ENCODE assay signal across 17 cellular contexts in genomic region chr9:111900081-111900805, GRCh38. TPM values are rescaled to one million over a fixed set of nuclear protein-coding genes. Genes with fewer than 3 reads are reported as not detected.
A peak's percentile ranks its signal among the peaks of the same experiment; 100 is the strongest.
DNase-seq lines count a peak whose midpoint lies in the region; ATAC-seq and TF ChIP-seq lines count a peak whose summit lies in the region.
"Had no signal": no experiment of that assay in that cellular context is flagged by ENCODE, and none has a peak within 500 bp of the region (broad histone marks: within the 10 kb centered on the region; RNA-seq: fewer than 3 reads in every experiment).

No MANE protein-coding gene starts in this region.

- H4K20me1 ChIP-seq in OCI-LY7 (ENCODE audit: insufficient read depth, low read length) (peaks cover 12% of the 10 kb centered on the region; the same call in 1 of the 2 replicates), osteoblast (ENCODE audit: insufficient read depth, low read length) (peaks cover 63% of the 10 kb centered on the region)

- H3K36me3 Mint-ChIP-seq in CD4-positive, alpha-beta memory T cell = peaks cover 0 to 4% of the 10 kb centered on the region in 2 donors
- H3K36me3 Mint-ChIP-seq: IgD-negative memory B cell, memory B cell had no signal

- no peak for TF ChIP-seq POLR2A in esophagus squamous epithelium (IDR thresholded peaks at IDR 0.05)

- no peaks in the 10 kb centered on the region for H3K9me2 ChIP-seq in OCI-LY7 (ENCODE audit: insufficient read depth, low read length)

- WGBS in esophagus squamous epithelium, 2 donors = 67 to 71% methylated on average over 5 of the region's 5 CpGs

- no peaks in the 10 kb centered on the region for H3K9me3 Mint-ChIP-seq in CD4-positive, alpha-beta memory T cell
- H3K9me3 Mint-ChIP-seq: dendritic cell treated with granulocyte-macrophage colony-stimulating factor and Interleukin-4, amounts not matched to agents 40 ng/mL and 50 ng/mL, for 4 days; HFFc6; IgD-negative memory B cell; memory B cell had no signal

- POLR2A ChIA-PET in CD4-positive, alpha-beta memory T cell (lab: Charles Lee; ENCODE audit: partially characterized antibody) = interaction anchor here (0.6 kb wide), 1 partner anchor 44 kb away, joined by 3 read pairs; no protein-coding TSS in a partner anchor
- POLR2A ChIA-PET in OCI-LY7 (lab: Charles Lee) = interaction anchor here (0.6 to 3.4 kb wide), 5 partner anchors 16 to 927 kb away, joined by 3 to 16 read pairs (median 5); no protein-coding TSS in a partner anchor

- H3K9me3 ChIP-seq in CD4-positive, alpha-beta memory T cell (ENCODE audit: control insufficient read depth in 1 of 2, low read length in 2 of 2) = no peaks in the 10 kb centered on the region
- H3K9me3 ChIP-seq in OCI-LY7 (ENCODE audit: low read length) (peaks cover 7% of the 10 kb centered on the region; the same call in 1 of the 2 replicates), esophagus squamous epithelium (no peaks in the 10 kb centered on the region), osteoblast (ENCODE audit: low read depth, low read length) (no peaks in the 10 kb centered on the region), mucosa of descending colon (no peaks in the 10 kb centered on the region)
- H3K9me3 ChIP-seq: heart left ventricle had no signal

- no peak for ATAC-seq in GM18867 (IDR thresholded peaks at IDR 0.05; ENCODE audit: unreplicated experiment)
- ATAC-seq in left colon = no peak
- no peak for ATAC-seq in mucosa of descending colon
- ATAC-seq: heart left ventricle had no signal

- H3K4me2 ChIP-seq in OCI-LY7 (ENCODE audit: low read length) (peak overlapping the region; percentile 98; the same call in 1 of the 2 replicates), osteoblast (ENCODE audit: insufficient read depth, low read length) (peak overlapping the region; percentile 84)

- H3K27ac Mint-ChIP-seq in CD4-positive, alpha-beta memory T cell = peak overlapping the region in 1 of 7 donors; percentile 52
- H3K27ac Mint-ChIP-seq: dendritic cell treated with granulocyte-macrophage colony-stimulating factor and Interleukin-4, amounts not matched to agents 40 ng/mL and 50 ng/mL, for 4 days; IgD-negative memory B cell; memory B cell; progenitor cell of endocrine pancreas had no signal

- CTCF ChIA-PET in CD4-positive, alpha-beta memory T cell (lab: Charles Lee; ENCODE audit: partially characterized antibody) = interaction anchor here (1.0 kb wide), 1 partner anchor 142 kb away, joined by 3 read pairs; no protein-coding TSS in a partner anchor
- CTCF ChIA-PET in OCI-LY7 (lab: Charles Lee; ENCODE audit: unreplicated experiment) = interaction anchor here (0.6 kb wide), 1 partner anchor 417 kb away, joined by 3 read pairs; no protein-coding TSS in a partner anchor

- H3K79me2 ChIP-seq in OCI-LY7 (ENCODE audit: insufficient read depth, low read depth, low read length) (peaks cover 74% of the 10 kb centered on the region), osteoblast (ENCODE audit: insufficient read depth, low read length) (peaks cover 94% of the 10 kb centered on the region)

- H3K27me3 ChIP-seq in CD4-positive, alpha-beta memory T cell (ENCODE audit: insufficient read depth, low read length) = no peaks in the 10 kb centered on the region
- H3K27me3 ChIP-seq in esophagus squamous epithelium (no peaks in the 10 kb centered on the region), osteoblast (ENCODE audit: insufficient read depth, low read length) (no peaks in the 10 kb centered on the region)
- H3K27me3 ChIP-seq: heart left ventricle had no signal

- no peak for DNase-seq in CD4-positive, alpha-beta memory T cell
- DNase-seq in OCI-LY7 (ENCODE audit: low spot score) = no peak
- DNase-seq in esophagus squamous epithelium (lab: John Stamatoyannopoulos, UW) = no peak
- no peak for DNase-seq in osteoblast (ENCODE audit: insufficient read length, low spot score, missing footprints)
- no peak for DNase-seq in cerebellum (ENCODE audit: low spot score)
- no peak for DNase-seq in left colon
- DNase-seq in mucosa of descending colon = no peak
- DNase-seq: heart left ventricle; HFFc6; NCI-H1694; stimulated activated CD4-positive, alpha-beta T cell treated with anti-CD3 and anti-CD28 coated beads, Interleukin-4, amount 100 ng/mL, for 4 hours; T-helper 2 cell had no signal

- no TSS peak for BruUV-seq in OCI-LY7 (replicated peaks; lab: Mats Ljungman, UMichigan)

- intact Hi-C loops in CD4-positive, alpha-beta memory T cell (cut with micrococcal nuclease) = no loop called here
- intact Hi-C loops in OCI-LY7 (cut with micrococcal nuclease; ENCODE audit: unreplicated experiment) = no loop called here
- intact Hi-C loops in esophagus squamous epithelium (cut with DNase I) = no loop called here
- intact Hi-C loops in left colon (cut with DNase I, micrococcal nuclease) = no loop called here
- intact Hi-C loops in mucosa of descending colon (cut with DNase I, micrococcal nuclease) = no loop called here

- H3K4me3 Mint-ChIP-seq in CD4-positive, alpha-beta memory T cell = peak overlapping the region in 5 of 8 donors; percentile 13 to 63 (median 16)
- H3K4me3 Mint-ChIP-seq: dendritic cell treated with granulocyte-macrophage colony-stimulating factor and Interleukin-4, amounts not matched to agents 40 ng/mL and 50 ng/mL, for 4 days; HFFc6 had no signal

- peaks cover 74% of the 10 kb centered on the region for H3K4me1 ChIP-seq in CD4-positive, alpha-beta memory T cell (ENCODE audit: insufficient read depth, low read length)
- H3K4me1 ChIP-seq in OCI-LY7 (ENCODE audit: insufficient read depth, low read length, poor library complexity, severe bottlenecking) = peaks cover 28% of the 10 kb centered on the region
- peaks cover 18 to 85% (median 50%) of the 10 kb centered on the region in 3 donors for H3K4me1 ChIP-seq in esophagus squamous epithelium
- H3K4me1 ChIP-seq in osteoblast (ENCODE audit: insufficient read depth, low read length) = peaks cover 49% of the 10 kb centered on the region
- H3K4me1 ChIP-seq in mucosa of descending colon (ENCODE audit: low read depth) = peaks cover 24% of the 10 kb centered on the region

- H3K36me3 ChIP-seq in CD4-positive, alpha-beta memory T cell (ENCODE audit: insufficient read depth, low read length) = no peaks in the 10 kb centered on the region
- H3K36me3 ChIP-seq in OCI-LY7 (ENCODE audit: insufficient read depth, low read length) (peaks cover 24% of the 10 kb centered on the region), esophagus squamous epithelium (no peaks in the 10 kb centered on the region), osteoblast (ENCODE audit: insufficient read depth, low read length) (peaks cover 26% of the 10 kb centered on the region), mucosa of descending colon (ENCODE audit: low read depth) (no peaks in the 10 kb centered on the region)

- no peak overlapping the region for H3K27ac ChIP-seq in CD4-positive, alpha-beta memory T cell (ENCODE audit: low read depth, low read length)
- H3K27ac ChIP-seq in OCI-LY7 (ENCODE audit: low read depth, low read length, poor library complexity, severe bottlenecking) (no peak overlapping the region), esophagus squamous epithelium (peak overlapping the region in 3 of 4 donors; percentile 5 to 97 (median 15)), osteoblast (ENCODE audit: low read depth, low read length) (peak overlapping the region; percentile 97)

- no peak overlapping the region for H3K4me3 ChIP-seq in CD4-positive, alpha-beta memory T cell (ENCODE audit: low read length in 2 of 2)
- H3K4me3 ChIP-seq in OCI-LY7 (ENCODE audit: low read depth, low read length, poor library complexity, severe bottlenecking) = no peak overlapping the region
- peak overlapping the region in 3 of 4 donors; percentile 2 to 92 (median 22) for H3K4me3 ChIP-seq in esophagus squamous epithelium
- peak overlapping the region; percentile 82 for H3K4me3 ChIP-seq in osteoblast (ENCODE audit: insufficient read depth, low read length)
- H3K4me3 ChIP-seq in mucosa of descending colon = no peak overlapping the region

- H2AFZ ChIP-seq in OCI-LY7 (ENCODE audit: low read length) = no peak overlapping the region
- H2AFZ ChIP-seq in osteoblast (ENCODE audit: low read length) = no peak overlapping the region

- no peaks in the 10 kb centered on the region for H3K27me3 Mint-ChIP-seq in CD4-positive, alpha-beta memory T cell
- H3K27me3 Mint-ChIP-seq: IgD-negative memory B cell, memory B cell, progenitor cell of endocrine pancreas had no signal

- peaks cover 18 to 28% (median 25%) of the 10 kb centered on the region in 4 donors for H3K4me1 Mint-ChIP-seq in CD4-positive, alpha-beta memory T cell

- no peak for TF ChIP-seq CTCF in OCI-LY7 (conservative IDR thresholded peaks at IDR 0.05; ENCODE audit: low read length)
- TF ChIP-seq CTCF in esophagus squamous epithelium (IDR thresholded peaks at IDR 0.05) = no peak
- TF ChIP-seq CTCF in osteoblast (IDR thresholded peaks at IDR 0.05; ENCODE audit: extremely low read depth, low read depth, low read length) = no peak
- no peak for TF ChIP-seq CTCF in mucosa of descending colon (IDR thresholded peaks at IDR 0.05)

RNA-seq across cellular contexts. Expression of gene UGCG, which starts 3.6 kb away (rescaled TPM):
- 10 to 100 TPM; 26.3 to 29.7 TPM for total RNA-seq in CD4-positive, alpha-beta memory T cell
- polyA plus RNA-seq in CD4-positive, alpha-beta memory T cell = 10 to 100 TPM; 13.0 to 14.7 TPM
- 12.0 and 14.7 TPM in 2 replicates for total RNA-seq in OCI-LY7 (2014; rRNA removed; shearing (Covaris generic))
- total RNA-seq in OCI-LY7 (2022) (12.9 and 16.5 TPM in 2 replicates), esophagus squamous epithelium (100 to 1,000 TPM in 1 of 4 donors, 10 to 100 TPM in 3; 31.4 to 131 (median 46.7) TPM), osteoblast (118 and 121 TPM in 2 replicates), cerebellum (47.1 TPM), left colon (10 to 100 TPM; 32.3 to 49.2 TPM), mucosa of descending colon (10 to 100 TPM; 36.5 to 48.2 (median 39.8) TPM)

Comparison
In these comparisons a context has a peak if more than half of its experiments do, and no peak if none do; other contexts are left out.
1. H3K27ac ChIP-seq: peak in esophagus squamous epithelium (3 of 4) and osteoblast (single experiment); none in CD4-positive, alpha-beta memory T cell (single experiment) and OCI-LY7 (single experiment).
2. H3K4me3 ChIP-seq: peak in esophagus squamous epithelium (3 of 4) and osteoblast (single experiment); none in CD4-positive, alpha-beta memory T cell (0 of 2), OCI-LY7 (single experiment) and mucosa of descending colon (single experiment).